In the genomic region with DNA sequence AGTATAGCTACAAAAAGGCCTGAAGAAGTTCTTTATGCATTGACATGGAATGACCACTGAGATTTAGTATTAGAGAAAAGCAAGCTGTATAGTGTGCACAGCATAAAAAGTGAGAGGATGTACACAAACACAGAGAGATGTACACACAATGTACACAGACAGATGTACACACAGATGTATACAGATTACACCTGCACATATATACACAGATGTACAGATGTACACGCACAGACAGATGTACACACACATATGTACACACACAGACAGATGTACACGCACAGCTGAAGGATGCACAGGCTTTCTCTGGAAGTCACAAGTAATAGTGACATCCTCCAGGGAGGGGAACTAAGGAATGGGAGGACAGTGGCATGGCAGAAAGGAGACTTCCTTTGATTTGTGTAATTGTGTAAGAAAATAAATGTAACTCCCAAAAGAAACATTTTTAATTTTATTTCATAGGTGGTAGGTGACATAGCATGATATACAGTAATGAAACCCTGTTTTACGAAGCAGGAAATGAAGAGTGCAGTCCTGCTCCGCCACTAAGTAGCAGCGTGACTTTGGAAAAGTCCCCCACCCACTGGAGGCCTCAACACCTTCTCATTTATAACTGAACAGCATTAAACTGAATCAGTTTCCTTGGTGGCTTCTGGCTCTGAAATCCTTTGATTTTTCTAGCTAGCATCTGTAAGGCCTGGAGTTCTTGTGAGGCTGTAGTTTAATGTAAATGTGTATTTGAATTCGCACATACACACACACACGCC, we compare ENCODE assay signal across 9 cellular contexts. TPM values are rescaled to one million over a fixed set of nuclear protein-coding genes. Genes with fewer than 3 reads are reported as not detected.
DNase-seq lines count a peak whose midpoint lies in the region; ATAC-seq and TF ChIP-seq lines count a peak whose summit lies in the region.
"Had no signal": no experiment of that assay in that cellular context is flagged by ENCODE, and none has a peak within 500 bp of the region (broad histone marks: within the 10 kb centered on the region; RNA-seq: fewer than 3 reads in every experiment).

No MANE protein-coding gene starts in this region.

- H3K4me3 Mint-ChIP-seq in activated T-helper 17 cell treated with anti-CD3 and anti-CD28 coated beads, Interleukin-2, amount 50 U/mL, for 72 hours = peak overlapping the region; percentile 88
- H3K4me3 Mint-ChIP-seq in nephron = no peak overlapping the region

- H2AFZ ChIP-seq in ACC112 (ENCODE audit: low read length, unreplicated experiment) = no peak overlapping the region

- H3K4me1 ChIP-seq in ACC112 (ENCODE audit: control insufficient read depth, insufficient read depth, low read length, unreplicated experiment) = peaks cover 9% of the 10 kb centered on the region

- ATAC-seq in HG03432 (IDR thresholded peaks at IDR 0.05; ENCODE audit: unreplicated experiment) = peak; percentile 29
- peak; percentile 44 for ATAC-seq in activated T-helper 17 cell treated with anti-CD3 and anti-CD28 coated beads, Interleukin-2, amount 50 U/mL, for 72 hours (replicated peaks)
- ATAC-seq: left ventricle myocardium superior had no signal

- H3K4me3 ChIP-seq in ACC112 (ENCODE audit: low read depth, low read length) = peak overlapping the region; percentile 42

- no peaks in the 10 kb centered on the region for H3K9me3 Mint-ChIP-seq in activated T-helper 17 cell treated with anti-CD3 and anti-CD28 coated beads, Interleukin-2, amount 50 U/mL, for 72 hours
- no peaks in the 10 kb centered on the region for H3K9me3 Mint-ChIP-seq in nephron

- H3K27ac Mint-ChIP-seq in activated T-helper 17 cell treated with anti-CD3 and anti-CD28 coated beads, Interleukin-2, amount 50 U/mL, for 72 hours = peak overlapping the region; percentile 99
- peak overlapping the region; percentile 22 to 53 (median 32) for H3K27ac Mint-ChIP-seq in nephron

- H3K36me3 ChIP-seq in ACC112 (ENCODE audit: insufficient read depth, low read length) = no peaks in the 10 kb centered on the region

- no peak for DNase-seq in head of caudate nucleus
- no peak for DNase-seq in foreskin melanocyte
- no peak for DNase-seq in NCI-H2107 (lab: John Stamatoyannopoulos, UW)
- DNase-seq in UCSD-AML1 (lab: John Stamatoyannopoulos, UW; ENCODE audit: unreplicated experiment) = no peak
- DNase-seq: left ventricle myocardium superior had no signal

- TF ChIP-seq CTCF in nephron (IDR thresholded peaks at IDR 0.05; ENCODE audit: unreplicated experiment in 3 of 3) = no peak

- intact Hi-C loops in head of caudate nucleus (cut with DNase I) = no loop called here

- H3K79me2 ChIP-seq in ACC112 (ENCODE audit: control insufficient read depth, insufficient read depth, low read length, unreplicated experiment) = no peaks in the 10 kb centered on the region

- H3K27me3 ChIP-seq in ACC112 (ENCODE audit: insufficient read depth, low read length) = no peaks in the 10 kb centered on the region

- no peaks in the 10 kb centered on the region for H3K27me3 Mint-ChIP-seq in activated T-helper 17 cell treated with anti-CD3 and anti-CD28 coated beads, Interleukin-2, amount 50 U/mL, for 72 hours
- H3K27me3 Mint-ChIP-seq in nephron (ENCODE audit: low read depth) = peaks cover 7% of the 10 kb centered on the region

- H3K27ac ChIP-seq in ACC112 (ENCODE audit: low read depth, low read length) = no peak overlapping the region

- peaks cover 72% of the 10 kb centered on the region for H3K36me3 Mint-ChIP-seq in activated T-helper 17 cell treated with anti-CD3 and anti-CD28 coated beads, Interleukin-2, amount 50 U/mL, for 72 hours (ENCODE audit: low read depth)
- no peaks in the 10 kb centered on the region for H3K36me3 Mint-ChIP-seq in nephron (ENCODE audit: low read depth)

- H3K4me1 Mint-ChIP-seq in activated T-helper 17 cell treated with anti-CD3 and anti-CD28 coated beads, Interleukin-2, amount 50 U/mL, for 72 hours = peaks cover 66% of the 10 kb centered on the region
- H3K4me1 Mint-ChIP-seq in nephron = peaks cover 32% of the 10 kb centered on the region

RNA-seq across cellular contexts. Expression of a gene that starts 14.1 kb away (rescaled TPM):
- 10 to 100 TPM; 29.4 to 41.1 TPM for total RNA-seq in activated T-helper 17 cell treated with anti-CD3 and anti-CD28 coated beads, Interleukin-2, amount 50 U/mL, for 72 hours
